8 cellular contexts compared by ENCODE assay signal in genomic region chr20:2102585-2103453, GRCh38. TPM values are rescaled to one million over a fixed set of nuclear protein-coding genes. Genes with fewer than 3 reads are reported as not detected.
A peak's percentile ranks its signal among the peaks of the same experiment; 100 is the strongest.
DNase-seq lines count a peak whose midpoint lies in the region; ATAC-seq and TF ChIP-seq lines count a peak whose summit lies in the region.

No MANE protein-coding gene starts in this region.

- H3K27ac ChIP-seq in OCI-LY7 (ENCODE audit: low read depth, low read length, poor library complexity, severe bottlenecking), result peak overlapping the region; percentile 85

- CTCF ChIA-PET in Calu3 (lab: Charles Lee) (interaction anchor here (0.5 to 0.7 kb wide), 2 partner anchors 70 to 495 kb away, joined by 3 read pairs; no protein-coding TSS in a partner anchor), OCI-LY7 (lab: Charles Lee; ENCODE audit: unreplicated experiment) (interaction anchor here (0.5 to 1.0 kb wide), 3 partner anchors 17 to 537 kb away, joined by 3 to 4 read pairs (median 3); no protein-coding TSS in a partner anchor)

- H3K9me2 ChIP-seq in OCI-LY7 (ENCODE audit: insufficient read depth, low read length), result no peaks in the 10 kb centered on the region

- peak overlapping the region; percentile 85 for H3K4me2 ChIP-seq in OCI-LY7 (ENCODE audit: low read length)

- peak overlapping the region; percentile 77 for H3K4me3 Mint-ChIP-seq in Calu3 (ENCODE audit: low read depth, unreplicated experiment)
- H3K4me3 Mint-ChIP-seq in activated T-cell treated with anti-CD3 and anti-CD28 coated beads, Interleukin-2, amount 50 U/mL, for 24 hours, result peak overlapping the region; percentile 93

- TF ChIP-seq CTCF in Calu3 (IDR thresholded peaks at IDR 0.05; ENCODE audit: unreplicated experiment) (no peak), OCI-LY7 (conservative IDR thresholded peaks at IDR 0.05; ENCODE audit: low read length) (no peak)

- no peaks in the 10 kb centered on the region for H3K27me3 Mint-ChIP-seq in Calu3 (ENCODE audit: unreplicated experiment)
- H3K27me3 Mint-ChIP-seq in activated T-cell treated with anti-CD3 and anti-CD28 coated beads, Interleukin-2, amount 50 U/mL, for 24 hours, result no peaks in the 10 kb centered on the region

- peak overlapping the region; percentile 98 for H3K27ac Mint-ChIP-seq in Calu3 (ENCODE audit: unreplicated experiment)
- peak overlapping the region; percentile 100 for H3K27ac Mint-ChIP-seq in activated T-cell treated with anti-CD3 and anti-CD28 coated beads, Interleukin-2, amount 50 U/mL, for 24 hours

- H3K36me3 ChIP-seq in OCI-LY7 (ENCODE audit: insufficient read depth, low read length), result peaks cover 37% of the 10 kb centered on the region

- POLR2A ChIA-PET in OCI-LY7 (lab: Charles Lee), result interaction anchor here (0.6 to 1.9 kb wide), 10 partner anchors 9 to 405 kb away, joined by 3 to 7 read pairs (median 3); no protein-coding TSS in a partner anchor

- peak overlapping the region; percentile 96; the same call in 1 of the 2 replicates for H2AFZ ChIP-seq in OCI-LY7 (ENCODE audit: low read length)

- peaks cover 49% of the 10 kb centered on the region for H3K79me2 ChIP-seq in OCI-LY7 (ENCODE audit: insufficient read depth, low read depth, low read length)

- peaks cover 16% of the 10 kb centered on the region for H3K4me1 Mint-ChIP-seq in Calu3 (ENCODE audit: low read depth, unreplicated experiment)
- peaks cover 53% of the 10 kb centered on the region for H3K4me1 Mint-ChIP-seq in activated T-cell treated with anti-CD3 and anti-CD28 coated beads, Interleukin-2, amount 50 U/mL, for 24 hours (ENCODE audit: low read depth)

- peaks cover 23% of the 10 kb centered on the region for H4K20me1 ChIP-seq in OCI-LY7 (ENCODE audit: insufficient read depth, low read length)

- peaks cover 28% of the 10 kb centered on the region for H3K36me3 Mint-ChIP-seq in Calu3 (ENCODE audit: insufficient read depth, unreplicated experiment)
- peaks cover 50% of the 10 kb centered on the region for H3K36me3 Mint-ChIP-seq in activated T-cell treated with anti-CD3 and anti-CD28 coated beads, Interleukin-2, amount 50 U/mL, for 24 hours (ENCODE audit: low read depth)

- H3K9me3 Mint-ChIP-seq in Calu3 (ENCODE audit: low read depth, unreplicated experiment), result no peaks in the 10 kb centered on the region
- no peaks in the 10 kb centered on the region for H3K9me3 Mint-ChIP-seq in activated T-cell treated with anti-CD3 and anti-CD28 coated beads, Interleukin-2, amount 50 U/mL, for 24 hours

- ATAC-seq in GM21367 (IDR thresholded peaks at IDR 0.05; ENCODE audit: unreplicated experiment) (peak; percentile 52), esophagus mucosa (peak; percentile 81)

- peak overlapping the region; percentile 93 for H3K4me3 ChIP-seq in OCI-LY7 (ENCODE audit: low read depth, low read length, poor library complexity, severe bottlenecking)

- peaks cover 26% of the 10 kb centered on the region for H3K4me1 ChIP-seq in OCI-LY7 (ENCODE audit: insufficient read depth, low read length, poor library complexity, severe bottlenecking)

- intact Hi-C loops in Calu3 (cut with micrococcal nuclease; ENCODE audit: unreplicated experiment), result loop anchor here (10.0 kb wide), 1 partner anchor 72 kb away; no protein-coding TSS in a partner anchor
- intact Hi-C loops in OCI-LY7 (cut with micrococcal nuclease; ENCODE audit: unreplicated experiment), result loop anchor here (5.0 kb wide), 6 partner anchors 69 to 549 kb away; partner anchors contain the start of genes NOP56, SIRPA and SNRPB

- no TSS peak for BruUV-seq in Calu3 (replicated peaks; lab: Mats Ljungman, UMichigan)
- TSS peak; percentile 30 for BruUV-seq in OCI-LY7 (replicated peaks; lab: Mats Ljungman, UMichigan)

- no peaks in the 10 kb centered on the region for H3K9me3 ChIP-seq in OCI-LY7 (ENCODE audit: low read length)

- DNase-seq in Calu3 (peak; percentile 74), HT1080 (ENCODE audit: low read depth) (peak; percentile 77), OCI-LY7 (ENCODE audit: low spot score) (peak; percentile 91), myocyte (ENCODE audit: low read depth) (peak; percentile 94)
- peak; percentile 91 for DNase-seq in activated T-cell treated with anti-CD3 and anti-CD28 coated beads, Interleukin-2, amount 50 U/mL, for 24 hours
- DNase-seq in stimulated activated CD8-positive, alpha-beta memory T cell treated with anti-CD3 and anti-CD28 coated beads, Interleukin-7, amount 100 ng/mL, for 4 hours (ENCODE audit: low read depth in 2 of 2), result peak; percentile 75 to 78

RNA-seq across cellular contexts. Expression of gene STK35, which starts 1.2 kb away (rescaled TPM):
- total RNA-seq in Calu3 (2022) (16.5 and 20.1 TPM in 2 replicates), OCI-LY7 (2022) (21.4 and 24.1 TPM in 2 replicates), esophagus mucosa (19.1 TPM), myocyte (10.5 and 10.8 TPM in 2 replicates)
- total RNA-seq in HT1080 (2014; rRNA removed; shearing (Covaris generic)), result 9.6 and 12.9 TPM in 2 replicates
- polyA plus RNA-seq in HT1080 (2015; cell fraction: cytosol; rRNA removed), result 11.0 and 11.5 TPM in 2 replicates
- polyA plus RNA-seq in HT1080 (2015; cell fraction: nucleus; rRNA removed), result 13.7 and 14.9 TPM in 2 replicates
- total RNA-seq in OCI-LY7 (2014; rRNA removed; shearing (Covaris generic)), result 18.7 and 22.3 TPM in 2 replicates
- polyA plus RNA-seq in myocyte (2012), result 5.7 TPM

Comparison
In these comparisons a context has a peak if more than half of its experiments do, and no peak if none do; other contexts are left out.
1. Peak in every context shown above with its lines: DNase-seq, ATAC-seq, H3K4me3 ChIP-seq and H3K27ac ChIP-seq.